Comparison of ENCODE assay signal across 1 cellular context in genomic region chr16:76535-77272, GRCh38.
TF ChIP-seq lines count a peak whose summit lies in the region.

No MANE protein-coding gene starts in this region.

TF ChIP-seq in HepG2, 621 proteins besides CTCF, POLR2A, EP300 and RAD21 (continued from another document):
- TF ChIP-seq FOXO4 (CRISPR knock-in tag; conservative IDR thresholded peaks at IDR 0.05) (no peak), SSRP1 (CRISPR knock-in tag; IDR thresholded peaks at IDR 0.05) (no peak), SIN3B (IDR thresholded peaks at IDR 0.05; ENCODE audit: low read length) (no peak), ZNF329 (CRISPR knock-in tag; IDR thresholded peaks at IDR 0.05; ENCODE audit: low read depth) (no peak), ZNF7 (CRISPR knock-in tag; IDR thresholded peaks at IDR 0.05) (no peak), SP1 (IDR thresholded peaks at IDR 0.05) (no peak), SP1 (CRISPR knock-in tag; IDR thresholded peaks at IDR 0.05) (0 out of 2 replicates have a peak, but pooled peaks have one; percentile 1), TBX2 (CRISPR knock-in tag; IDR thresholded peaks at IDR 0.05; ENCODE audit: borderline replicate concordance) (0 out of 2 replicates have a peak, but pooled peaks have one; percentile 24), TCF7L2 (IDR thresholded peaks at IDR 0.05; ENCODE audit: low read depth, low read length) (no peak), ATF5 (CRISPR knock-in tag; IDR thresholded peaks at IDR 0.05; ENCODE audit: low read depth) (no peak), ZNF777 (CRISPR knock-in tag; IDR thresholded peaks at IDR 0.05) (no peak), ZNF709 (CRISPR knock-in tag; IDR thresholded peaks at IDR 0.05) (no peak), ZBTB2 (CRISPR knock-in tag; IDR thresholded peaks at IDR 0.05; ENCODE audit: low read depth) (no peak), ZNF33A (CRISPR knock-in tag; IDR thresholded peaks at IDR 0.05; ENCODE audit: borderline replicate concordance) (no peak), GFI1 (CRISPR knock-in tag; IDR thresholded peaks at IDR 0.05; ENCODE audit: borderline replicate concordance) (no peak), SIN3A (IDR thresholded peaks at IDR 0.05; ENCODE audit: borderline replicate concordance, low read depth, low read length) (peak; percentile 79; the same call in 1 of the 2 replicates), KMT2A (CRISPR knock-in tag; IDR thresholded peaks at IDR 0.05) (no peak), FOSL1 (CRISPR knock-in tag; IDR thresholded peaks at IDR 0.05; ENCODE audit: borderline replicate concordance) (no peak), ZNF598 (CRISPR knock-in tag; IDR thresholded peaks at IDR 0.05; ENCODE audit: borderline replicate concordance) (0 out of 2 replicates have a peak, but pooled peaks have one; percentile 31), CCAR2 (optimal IDR thresholded peaks at IDR 0.05; ENCODE audit: low read depth, low read length) (no peak), ZNF615 (CRISPR knock-in tag; IDR thresholded peaks at IDR 0.05; ENCODE audit: borderline replicate concordance) (no peak), YEATS2 (CRISPR knock-in tag; IDR thresholded peaks at IDR 0.05; ENCODE audit: borderline replicate concordance) (no peak), ZNF441 (CRISPR knock-in tag; IDR thresholded peaks at IDR 0.05; ENCODE audit: borderline replicate concordance) (no peak), ZNF790 (CRISPR knock-in tag; IDR thresholded peaks at IDR 0.05; ENCODE audit: borderline replicate concordance) (no peak), ATM (IDR thresholded peaks at IDR 0.05; ENCODE audit: borderline replicate concordance) (no peak), SUZ12 (IDR thresholded peaks at IDR 0.05; ENCODE audit: low read depth, low read length) (no peak), ZBTB25 (CRISPR knock-in tag; IDR thresholded peaks at IDR 0.05) (no peak), FOXJ3 (CRISPR knock-in tag; IDR thresholded peaks at IDR 0.05; ENCODE audit: borderline replicate concordance) (no peak), GATAD1 (CRISPR knock-in tag; IDR thresholded peaks at IDR 0.05) (no peak), ZNF816 (CRISPR knock-in tag; IDR thresholded peaks at IDR 0.05; ENCODE audit: borderline replicate concordance) (no peak), ZIK1 (CRISPR knock-in tag; IDR thresholded peaks at IDR 0.05; ENCODE audit: borderline replicate concordance, low read depth) (no peak)
